In genomic region chr2:240137596-240138274, GRCh38 we compare ENCODE assay signal across 14 cellular contexts. TPM values are rescaled to one million over a fixed set of nuclear protein-coding genes. Genes with fewer than 3 reads are reported as not detected.
DNase-seq lines count a peak whose midpoint lies in the region; ATAC-seq, FAIRE-seq and TF ChIP-seq lines count a peak whose summit lies in the region.
"Had no signal": no experiment of that assay in that cellular context is flagged by ENCODE, and none has a peak within 500 bp of the region (broad histone marks: within the 10 kb centered on the region; RNA-seq: fewer than 3 reads in every experiment).

No MANE protein-coding gene starts in this region.

- H3K79me2 ChIP-seq in astrocyte (ENCODE audit: insufficient read depth, low read length): peaks cover 29% of the 10 kb centered on the region

- H3K27ac ChIP-seq in astrocyte (ENCODE audit: low read depth, low read length): no peak overlapping the region
- H3K27ac ChIP-seq in aorta (ENCODE audit: low read depth in 1 of 2, low read length in 2 of 2): no peak overlapping the region
- H3K27ac ChIP-seq: BLaER1, brain microvascular endothelial cell had no signal

- no peaks in the 10 kb centered on the region for H3K9me3 ChIP-seq in astrocyte (ENCODE audit: insufficient read depth, low read depth, low read length)
- H3K9me3 ChIP-seq in aorta (ENCODE audit: control insufficient read depth, low read length): no peaks in the 10 kb centered on the region
- H3K9me3 ChIP-seq: BLaER1 had no signal

- peaks cover 17% of the 10 kb centered on the region for H3K4me1 Mint-ChIP-seq in astrocyte (ENCODE audit: low read depth, unreplicated experiment)
- peaks cover 23 to 29% of the 10 kb centered on the region in 2 donors for H3K4me1 Mint-ChIP-seq in natural killer cell treated with Interleukin-12 subunit alpha and Interleukin-12 subunit beta and Interleukin-15 and Interleukin-18, amount 100 ng/mL, for 72 hours (ENCODE audit: low read depth in 2 of 2)

- H3K4me2 ChIP-seq in astrocyte (ENCODE audit: low read length): no peak overlapping the region

- no peaks in the 10 kb centered on the region for H3K9me3 Mint-ChIP-seq in astrocyte (ENCODE audit: unreplicated experiment)
- no peaks in the 10 kb centered on the region for H3K9me3 Mint-ChIP-seq in natural killer cell treated with Interleukin-12 subunit alpha and Interleukin-12 subunit beta and Interleukin-15 and Interleukin-18, amount 100 ng/mL, for 72 hours

- FAIRE-seq in astrocyte (lab: Jason Lieb, UNC): no peak
- FAIRE-seq: urothelium cell line had no signal

- H3K27me3 ChIP-seq in astrocyte (ENCODE audit: insufficient read depth, low read length) (peaks cover 4% of the 10 kb centered on the region), aorta (ENCODE audit: control insufficient read depth in 1 of 2, insufficient read depth in 2 of 2, low read length in 1 of 2) (no peaks in the 10 kb centered on the region)
- H3K27me3 ChIP-seq: BLaER1 had no signal

- H3K4me1 ChIP-seq in astrocyte (ENCODE audit: insufficient read depth, low read length) (peaks cover 11% of the 10 kb centered on the region), aorta (ENCODE audit: control insufficient read depth in 1 of 2, insufficient read depth in 2 of 2, low read length in 2 of 2) (no peaks in the 10 kb centered on the region)

- 90% methylated on average over 19 of the region's 19 CpGs for WGBS in aorta, 2 donors

- peaks cover 24% of the 10 kb centered on the region for H3K27me3 Mint-ChIP-seq in astrocyte (ENCODE audit: low read depth, unreplicated experiment)
- peaks cover 0 to 4% of the 10 kb centered on the region in 2 donors for H3K27me3 Mint-ChIP-seq in natural killer cell treated with Interleukin-12 subunit alpha and Interleukin-12 subunit beta and Interleukin-15 and Interleukin-18, amount 100 ng/mL, for 72 hours

- no peak overlapping the region for H3K27ac Mint-ChIP-seq in astrocyte (ENCODE audit: unreplicated experiment)
- H3K27ac Mint-ChIP-seq in natural killer cell treated with Interleukin-12 subunit alpha and Interleukin-12 subunit beta and Interleukin-15 and Interleukin-18, amount 100 ng/mL, for 72 hours: peak overlapping the region in 1 of 2 donors; percentile 87

- intact Hi-C loops in left ventricle myocardium superior (cut with micrococcal nuclease) (no loop called here), left cardiac atrium (cut with DNase I) (no loop called here), aorta (cut with DNase I) (no loop called here)

- H3K36me3 ChIP-seq in astrocyte (ENCODE audit: insufficient read depth, low read length): peaks cover 3% of the 10 kb centered on the region
- H3K36me3 ChIP-seq in aorta (ENCODE audit: control insufficient read depth in 1 of 2, insufficient read depth in 2 of 2, low read length in 1 of 2): no peaks in the 10 kb centered on the region

- H2AFZ ChIP-seq in astrocyte (ENCODE audit: low read depth, low read length): no peak overlapping the region

- TF ChIP-seq CTCF in astrocyte (IDR thresholded peaks at IDR 0.05; ENCODE audit: insufficient read depth, low read depth, low read length): no peak

- H3K4me3 ChIP-seq in astrocyte (ENCODE audit: insufficient read depth, low read depth, low read length) (no peak overlapping the region), aorta (ENCODE audit: low read length in 2 of 2) (no peak overlapping the region)

- no peaks in the 10 kb centered on the region for H3K36me3 Mint-ChIP-seq in astrocyte (ENCODE audit: low read depth, unreplicated experiment)
- peaks cover 6% of the 10 kb centered on the region for H3K36me3 Mint-ChIP-seq in natural killer cell treated with Interleukin-12 subunit alpha and Interleukin-12 subunit beta and Interleukin-15 and Interleukin-18, amount 100 ng/mL, for 72 hours

- DNase-seq in left ventricle myocardium superior (peak; percentile 5), left cardiac atrium (no peak), astrocyte (ENCODE audit: low read depth) (no peak), aorta (peak; percentile 27 to 67)
- DNase-seq in natural killer cell treated with Interleukin-12 subunit alpha and Interleukin-12 subunit beta and Interleukin-15 and Interleukin-18, amount 100 ng/mL, for 72 hours (ENCODE audit: low spot score): no peak
- DNase-seq: brain microvascular endothelial cell; effector CD4-positive, alpha-beta T cell; mesendoderm; NCI-H2171 treated with DMSO at 0.1 percent for 48 hours had no signal

- H4K20me1 ChIP-seq in astrocyte (ENCODE audit: insufficient read depth, low read length): peaks cover 29% of the 10 kb centered on the region

- no peak overlapping the region for H3K9ac ChIP-seq in astrocyte (ENCODE audit: low read length)

- H3K4me3 Mint-ChIP-seq in astrocyte (ENCODE audit: unreplicated experiment): peak overlapping the region; percentile 66
- H3K4me3 Mint-ChIP-seq in natural killer cell treated with Interleukin-12 subunit alpha and Interleukin-12 subunit beta and Interleukin-15 and Interleukin-18, amount 100 ng/mL, for 72 hours: peak overlapping the region; percentile 99

- ATAC-seq in left ventricle myocardium superior (no peak), left cardiac atrium (no peak), aorta (ENCODE audit: low FRiP score) (no peak), HG02763 (IDR thresholded peaks at IDR 0.05; ENCODE audit: unreplicated experiment) (no peak), GM18858 (IDR thresholded peaks at IDR 0.05; ENCODE audit: unreplicated experiment) (no peak), GM21723 (IDR thresholded peaks at IDR 0.05; ENCODE audit: unreplicated experiment) (no peak)
- ATAC-seq in natural killer cell treated with Interleukin-12 subunit alpha and Interleukin-12 subunit beta and Interleukin-15 and Interleukin-18, amount 100 ng/mL, for 72 hours: no peak

RNA-seq across cellular contexts. Expression of gene COPS9, which starts 1.6 kb away (rescaled TPM):
- 204 TPM for total RNA-seq in left ventricle myocardium superior
- total RNA-seq in left cardiac atrium: 100 to 1,000 TPM; 160 to 175 TPM
- 172 and 192 TPM in 2 replicates for total RNA-seq in astrocyte
- 100 to 1,000 TPM; 117 to 131 TPM for total RNA-seq in natural killer cell treated with Interleukin-12 subunit alpha and Interleukin-12 subunit beta and Interleukin-15 and Interleukin-18, amount 100 ng/mL, for 72 hours
- total RNA-seq in aorta: 10 to 100 TPM; 83.7 to 94.0 TPM
- 100 to 1,000 TPM; 415 to 787 TPM for polyA plus RNA-seq in aorta

RNA-seq across cellular contexts. Expression of gene OTOS, which starts 2.7 kb away (rescaled TPM):
- total RNA-seq in left ventricle myocardium superior: not detected
- not detected for total RNA-seq in left cardiac atrium
- not detected in 2 replicates for total RNA-seq in astrocyte
- total RNA-seq in natural killer cell treated with Interleukin-12 subunit alpha and Interleukin-12 subunit beta and Interleukin-15 and Interleukin-18, amount 100 ng/mL, for 72 hours: not detected
- not detected for total RNA-seq in aorta
- polyA plus RNA-seq in aorta: not detected

Comparison
In these comparisons a context has a peak if more than half of its experiments do, and no peak if none do; other contexts are left out.
1. DNase-seq: peak in left ventricle myocardium superior (single experiment) and aorta (2 of 2); none in left cardiac atrium (single experiment), astrocyte (single experiment) and natural killer cell treated with Interleukin-12 subunit alpha and Interleukin-12 subunit beta and Interleukin-15 and Interleukin-18, amount 100 ng/mL, for 72 hours (single experiment).